8 cellular contexts compared by ENCODE assay signal in the genomic region with DNA sequence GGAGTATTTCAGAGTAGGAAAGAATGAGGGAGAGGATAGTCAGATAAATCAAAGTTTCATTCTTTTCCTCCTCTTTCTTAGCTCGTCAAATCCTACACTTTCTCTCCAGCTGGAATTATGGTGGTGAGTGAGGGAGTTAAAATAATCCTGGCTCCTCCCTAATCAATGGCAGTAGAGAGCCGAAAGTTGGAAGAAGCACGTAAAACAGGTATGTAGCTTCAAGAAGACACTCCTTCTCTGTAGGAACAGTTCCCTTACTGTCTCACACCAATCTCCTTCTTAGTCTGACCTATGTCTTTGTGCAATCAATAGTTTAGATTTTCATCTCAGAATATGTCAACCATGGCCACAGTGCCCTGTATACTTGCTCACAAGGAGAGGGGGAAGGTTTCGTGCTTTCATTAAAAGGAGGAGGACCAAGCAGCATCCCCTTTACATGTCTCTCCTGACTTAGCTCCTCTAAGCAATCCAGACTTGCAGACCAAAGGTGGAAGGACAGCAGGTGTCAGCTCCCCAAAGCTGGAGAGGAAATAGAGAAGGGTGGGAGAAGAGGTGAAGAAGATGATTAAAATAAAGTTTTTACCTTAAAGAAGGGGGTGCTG. TPM values are rescaled to one million over a fixed set of nuclear protein-coding genes. Genes with fewer than 3 reads are reported as not detected.
A peak's percentile ranks its signal among the peaks of the same experiment; 100 is the strongest.
DNase-seq lines count a peak whose midpoint lies in the region; ATAC-seq and TF ChIP-seq lines count a peak whose summit lies in the region.

No MANE protein-coding gene starts in this region.

- H3K27ac Mint-ChIP-seq in chondrocyte (ENCODE audit: unreplicated experiment) (peak overlapping the region; percentile 96), naive B cell (peak overlapping the region; percentile 84 to 98 (median 96))

- H3K4me1 Mint-ChIP-seq in chondrocyte (ENCODE audit: low read depth) = peaks cover 55% of the 10 kb centered on the region
- peaks cover 55 to 75% (median 72%) of the 10 kb centered on the region in 3 donors for H3K4me1 Mint-ChIP-seq in naive B cell

- no peak for TF ChIP-seq POLR2A in NB4 (IDR thresholded peaks at IDR 0.05; ENCODE audit: extremely low read depth, insufficient read length)

- H3K4me3 ChIP-seq in BJ (ENCODE audit: low read depth, low read length) (peak overlapping the region; percentile 48), NB4 (ENCODE audit: low read depth, low read length) (peak overlapping the region; percentile 68)

- H3K4me3 Mint-ChIP-seq in chondrocyte (ENCODE audit: unreplicated experiment) (peak overlapping the region; percentile 96), naive B cell (peak overlapping the region; percentile 87 to 99 (median 98))

- POLR2A ChIA-PET in BJ (lab: Charles Lee) = interaction anchor here (0.6 kb wide), 1 partner anchor 198 kb away, joined by 3 read pairs; the partner anchor contains the start of gene CTSK

- no peak for ATAC-seq in naive B cell (ENCODE audit: low read depth in 2 of 2)
- no peak for ATAC-seq in GM18511 (IDR thresholded peaks at IDR 0.05; ENCODE audit: unreplicated experiment)

- H3K27me3 Mint-ChIP-seq in chondrocyte (ENCODE audit: low read depth) = no peaks in the 10 kb centered on the region
- no peaks in the 10 kb centered on the region for H3K27me3 Mint-ChIP-seq in naive B cell

- CTCF ChIA-PET in BJ (lab: Yijun Ruan, JAX) = interaction anchor here (0.8 to 4.9 kb wide), 18 partner anchors 10 to 431 kb away, joined by 3 to 64 read pairs (median 4); partner anchors contain the start of genes ANXA9, C1orf56 and CDC42SE1

- peaks cover 4% of the 10 kb centered on the region for H3K36me3 ChIP-seq in BJ (ENCODE audit: control insufficient read depth, insufficient read depth, low read length)

- H3K36me3 Mint-ChIP-seq in chondrocyte (ENCODE audit: low read depth) (peaks cover 10% of the 10 kb centered on the region), naive B cell (peaks cover 0 to 8% of the 10 kb centered on the region in 2 donors)

- TF ChIP-seq CTCF in BJ (IDR thresholded peaks at IDR 0.05; ENCODE audit: insufficient read depth, low read depth, low read length) = no peak
- TF ChIP-seq CTCF in NB4 (IDR thresholded peaks at IDR 0.05; ENCODE audit: low read depth, low read length) = no peak
- no peak for TF ChIP-seq CTCF in chondrocyte (IDR thresholded peaks at IDR 0.05)
- TF ChIP-seq CTCF in GM20000 (IDR thresholded peaks at IDR 0.05; ENCODE audit: extremely low read depth, missing control alignments) = no peak

- H3K9me3 Mint-ChIP-seq in chondrocyte (ENCODE audit: low read depth) = no peaks in the 10 kb centered on the region
- no peaks in the 10 kb centered on the region for H3K9me3 Mint-ChIP-seq in naive B cell

- no peak for DNase-seq in BJ (ENCODE audit: low read depth)
- no peak for DNase-seq in NB4 (ENCODE audit: low read depth)
- DNase-seq in chondrocyte (ENCODE audit: low spot score) = no peak
- DNase-seq in naive B cell = no peak
- no peak for DNase-seq in GM20000 (ENCODE audit: low spot score)
- DNase-seq in COLO668 (lab: John Stamatoyannopoulos, UW; ENCODE audit: unreplicated experiment) = no peak
- DNase-seq in kidney glomerular epithelial cell (lab: John Stamatoyannopoulos, UW) = no peak

- H3K27me3 ChIP-seq in BJ (ENCODE audit: control insufficient read depth, insufficient read depth, low read length) = no peaks in the 10 kb centered on the region

RNA-seq across cellular contexts. Expression of gene MINDY1, which starts 0.9 kb away (rescaled TPM):
- polyA plus RNA-seq in BJ (2011; rRNA removed) (9.7 and 13.0 TPM in 2 replicates), naive B cell (ENCODE audit: low read depth in 6 of 6) (1 to 10 TPM; 2.4 to 8.8 (median 3.5) TPM)
- 12.4 and 13.7 TPM in 2 replicates for polyA minus RNA-seq in BJ (2011; rRNA and poly(A)+ RNA removed)
- total RNA-seq in chondrocyte = 12.5 to 18.2 TPM (median 14.8 TPM) in 3 replicates

RNA-seq across cellular contexts. Expression of gene PRUNE1, which starts 2.4 kb away (rescaled TPM):
- polyA plus RNA-seq in BJ (2011; rRNA removed) (16.2 and 17.0 TPM in 2 replicates), naive B cell (ENCODE audit: low read depth in 6 of 6) (10 to 100 TPM; 40.2 to 89.9 (median 48.7) TPM)
- 10.1 and 15.0 TPM in 2 replicates for polyA minus RNA-seq in BJ (2011; rRNA and poly(A)+ RNA removed)
- 14.1 to 15.4 TPM (median 15.3 TPM) in 3 replicates for total RNA-seq in chondrocyte

RNA-seq across cellular contexts. Expression of gene ANXA9, which starts 23.7 kb away (rescaled TPM):
- polyA plus RNA-seq in BJ (2011; rRNA removed) (0.07 and 0.21 TPM in 2 replicates), naive B cell (ENCODE audit: low read depth in 6 of 6) (under 1 TPM in 2 of 6 donors, not detected in 4; 0.13 to 0.42 TPM)
- 0.66 TPM in 1 of 2 replicates, not detected in the other for polyA minus RNA-seq in BJ (2011; rRNA and poly(A)+ RNA removed)
- 0.54 TPM in 1 of 3 replicates, not detected in the others for total RNA-seq in chondrocyte

RNA-seq across cellular contexts. Expression of gene BNIPL, which starts 30.6 kb away (rescaled TPM):
- polyA plus RNA-seq in BJ (2011; rRNA removed) (0.18 and 0.31 TPM in 2 replicates), naive B cell (ENCODE audit: low read depth in 6 of 6) (under 1 TPM in 1 of 6 donors, not detected in 5; 0.19 TPM)
- polyA minus RNA-seq in BJ (2011; rRNA and poly(A)+ RNA removed) = 0.09 and 0.15 TPM in 2 replicates
- 0.36 to 0.63 TPM (median 0.62 TPM) in 3 replicates for total RNA-seq in chondrocyte

RNA-seq across cellular contexts. Expression of gene CERS2, which starts 31.2 kb away (rescaled TPM):
- polyA plus RNA-seq in BJ (2011; rRNA removed) (202 and 239 TPM in 2 replicates), naive B cell (ENCODE audit: low read depth in 6 of 6) (100 to 1,000 TPM in 4 of 6 donors, 10 to 100 TPM in 2; 95.5 to 127 (median 115) TPM)
- polyA minus RNA-seq in BJ (2011; rRNA and poly(A)+ RNA removed) = 85.5 and 146 TPM in 2 replicates
- total RNA-seq in chondrocyte = 199 to 223 TPM (median 217 TPM) in 3 replicates
